8 cellular contexts compared by ENCODE assay signal in the genomic region with DNA sequence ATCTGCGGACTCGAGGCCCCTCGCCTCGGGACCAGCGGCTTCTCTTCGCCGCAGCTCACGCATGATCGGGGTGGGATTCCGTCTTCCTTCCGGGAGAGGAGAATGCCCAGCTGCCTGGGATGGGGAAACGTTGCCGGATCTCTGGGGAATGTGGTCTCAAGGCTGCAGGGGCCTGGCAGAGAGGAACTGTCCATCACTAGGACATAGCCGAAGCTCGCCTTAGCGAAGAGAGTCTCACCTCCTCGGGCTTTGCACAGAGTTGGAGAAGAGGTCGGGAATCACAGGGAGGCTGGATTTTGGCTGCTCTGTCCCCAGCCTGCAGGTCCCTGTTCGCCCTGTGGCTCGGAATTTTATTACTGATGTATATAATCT. TPM values are rescaled to one million over a fixed set of nuclear protein-coding genes. Genes with fewer than 3 reads are reported as not detected.
DNase-seq lines count a peak whose midpoint lies in the region; ATAC-seq, FAIRE-seq and TF ChIP-seq lines count a peak whose summit lies in the region.

No MANE protein-coding gene starts in this region.

- H3K4me3 ChIP-seq in right atrium auricular region = peak overlapping the region; percentile 76 to 79

- no peak for FAIRE-seq in H54 (lab: Jason Lieb, UNC)

- H3K9me3 Mint-ChIP-seq in activated T-helper 1 cell treated with anti-CD3 and anti-CD28 coated beads, Interleukin-12 subunit alpha, Interleukin-12 subunit beta, Interleukin-2, Interleukin-4 antibody, amounts not matched to agents 30 ng/mL and 10 ng/mL and 1 ng/mL, durations not matched to agents 14 hours and 24 hours and 36 hours = no peaks in the 10 kb centered on the region

- TF ChIP-seq CTCF in right atrium auricular region (IDR thresholded peaks at IDR 0.05) = no peak

- TF ChIP-seq POLR2A in H54 (IDR thresholded peaks at IDR 0.05; ENCODE audit: low read depth, low read length) = no peak

- H3K36me3 ChIP-seq in right atrium auricular region = no peaks in the 10 kb centered on the region

- H3K27ac Mint-ChIP-seq in activated T-helper 1 cell treated with anti-CD3 and anti-CD28 coated beads, Interleukin-12 subunit alpha, Interleukin-12 subunit beta, Interleukin-2, Interleukin-4 antibody, amounts not matched to agents 30 ng/mL and 10 ng/mL and 1 ng/mL, durations not matched to agents 14 hours and 24 hours and 36 hours = no peak overlapping the region

- peak overlapping the region; percentile 86 to 93 for H3K27ac ChIP-seq in right atrium auricular region

- intact Hi-C loops in activated T-helper 1 cell treated with anti-CD3 and anti-CD28 coated beads, Interleukin-12 subunit alpha, Interleukin-12 subunit beta, Interleukin-2, Interleukin-4 antibody, amounts not matched to agents 30 ng/mL and 10 ng/mL and 1 ng/mL, durations not matched to agents 14 hours and 24 hours and 36 hours (cut with micrococcal nuclease) = loop anchor here (5.0 to 10.0 kb wide), 2 partner anchors 133 to 180 kb away; a partner anchor contains a TSS
- intact Hi-C loops in sciatic nerve (cut with DNase I) = no loop called here

- H3K9me3 ChIP-seq in right atrium auricular region = no peaks in the 10 kb centered on the region

- peaks cover 51% of the 10 kb centered on the region for H3K27me3 Mint-ChIP-seq in activated T-helper 1 cell treated with anti-CD3 and anti-CD28 coated beads, Interleukin-12 subunit alpha, Interleukin-12 subunit beta, Interleukin-2, Interleukin-4 antibody, amounts not matched to agents 30 ng/mL and 10 ng/mL and 1 ng/mL, durations not matched to agents 14 hours and 24 hours and 36 hours (ENCODE audit: insufficient read depth)

- H3K4me1 ChIP-seq in right atrium auricular region = peaks cover 0 to 25% of the 10 kb centered on the region in 2 donors

- H3K4me1 Mint-ChIP-seq in activated T-helper 1 cell treated with anti-CD3 and anti-CD28 coated beads, Interleukin-12 subunit alpha, Interleukin-12 subunit beta, Interleukin-2, Interleukin-4 antibody, amounts not matched to agents 30 ng/mL and 10 ng/mL and 1 ng/mL, durations not matched to agents 14 hours and 24 hours and 36 hours (ENCODE audit: low read depth) = peaks cover 18% of the 10 kb centered on the region

- ATAC-seq in sciatic nerve (peak; percentile 4), GM18909 (IDR thresholded peaks at IDR 0.05; ENCODE audit: poor library complexity, unreplicated experiment) (no peak), HG03342 (IDR thresholded peaks at IDR 0.05; ENCODE audit: unreplicated experiment) (no peak)

- peaks cover 2% of the 10 kb centered on the region for H3K36me3 Mint-ChIP-seq in activated T-helper 1 cell treated with anti-CD3 and anti-CD28 coated beads, Interleukin-12 subunit alpha, Interleukin-12 subunit beta, Interleukin-2, Interleukin-4 antibody, amounts not matched to agents 30 ng/mL and 10 ng/mL and 1 ng/mL, durations not matched to agents 14 hours and 24 hours and 36 hours (ENCODE audit: low read depth)

- no peaks in the 10 kb centered on the region for H3K27me3 ChIP-seq in right atrium auricular region

- DNase-seq in 8988T (peak; percentile 37), H54 (ENCODE audit: insufficient read length, low spot score) (peak; percentile 25), right atrium auricular region (ENCODE audit: low spot score) (no peak), sciatic nerve (ENCODE audit: low spot score) (no peak), epidermal melanocyte (ENCODE audit: insufficient read length, low spot score) (no peak)
- no peak for DNase-seq in activated T-helper 1 cell treated with anti-CD3 and anti-CD28 coated beads, Interleukin-12 subunit alpha, Interleukin-12 subunit beta, Interleukin-2, Interleukin-4 antibody, amounts not matched to agents 30 ng/mL and 10 ng/mL and 1 ng/mL, durations not matched to agents 14 hours and 24 hours and 36 hours (ENCODE audit: low spot score)

- peak overlapping the region; percentile 27 for H3K4me3 Mint-ChIP-seq in activated T-helper 1 cell treated with anti-CD3 and anti-CD28 coated beads, Interleukin-12 subunit alpha, Interleukin-12 subunit beta, Interleukin-2, Interleukin-4 antibody, amounts not matched to agents 30 ng/mL and 10 ng/mL and 1 ng/mL, durations not matched to agents 14 hours and 24 hours and 36 hours

RNA-seq across cellular contexts. Expression of a gene that starts 1.4 kb away (rescaled TPM):
- 1.2 and 1.5 TPM in 2 replicates for total RNA-seq in activated T-helper 1 cell treated with anti-CD3 and anti-CD28 coated beads, Interleukin-12 subunit alpha, Interleukin-12 subunit beta, Interleukin-2, Interleukin-4 antibody, amounts not matched to agents 30 ng/mL and 10 ng/mL and 1 ng/mL, durations not matched to agents 14 hours and 24 hours and 36 hours
- total RNA-seq in right atrium auricular region = 10 to 100 TPM; 14.0 to 21.3 TPM
- 147 TPM for total RNA-seq in sciatic nerve

Comparison
In these comparisons a context has a peak if more than half of its experiments do, and no peak if none do; other contexts are left out.
1. DNase-seq: peak in 8988T (single experiment) and H54 (single experiment); none in activated T-helper 1 cell treated with anti-CD3 and anti-CD28 coated beads, Interleukin-12 subunit alpha, Interleukin-12 subunit beta, Interleukin-2, Interleukin-4 antibody, amounts not matched to agents 30 ng/mL and 10 ng/mL and 1 ng/mL, durations not matched to agents 14 hours and 24 hours and 36 hours (single experiment), right atrium auricular region (single experiment), sciatic nerve (single experiment) and epidermal melanocyte (single experiment).